ENCODE assay signal across 19 cellular contexts in the genomic region with DNA sequence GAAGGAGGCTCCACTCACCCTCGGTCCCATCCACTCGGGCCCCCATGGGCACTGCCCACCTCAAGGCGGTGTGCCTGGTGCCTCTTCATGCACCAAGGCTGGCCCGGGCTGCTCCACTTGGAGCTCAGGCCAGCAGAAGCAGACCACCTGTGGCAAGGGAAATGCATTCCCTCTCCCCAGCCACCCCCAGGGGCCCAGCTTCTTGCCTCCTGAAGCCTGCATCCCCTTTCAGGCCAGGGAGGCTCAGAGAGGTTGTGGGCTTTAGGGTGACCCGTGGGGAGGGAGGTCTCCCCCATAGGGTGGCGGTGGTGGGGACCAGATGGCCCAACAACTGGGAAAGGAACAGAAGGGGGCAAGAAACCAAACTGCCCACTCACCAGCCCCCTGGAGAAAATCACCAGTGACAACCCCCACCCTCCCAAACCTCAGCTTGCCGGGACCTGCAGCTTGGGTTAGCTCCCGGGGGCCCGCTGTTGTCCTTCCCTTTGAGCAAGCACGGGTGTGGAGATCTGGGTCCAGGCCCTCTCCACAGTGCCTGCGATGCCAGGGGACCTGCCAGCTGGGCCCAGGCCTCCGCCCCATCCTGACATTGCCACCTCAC. TPM values are rescaled to one million over a fixed set of nuclear protein-coding genes. Genes with fewer than 3 reads are reported as not detected.
A peak's percentile ranks its signal among the peaks of the same experiment; 100 is the strongest.
DNase-seq lines count a peak whose midpoint lies in the region; ATAC-seq and TF ChIP-seq lines count a peak whose summit lies in the region.
"Had no signal": no experiment of that assay in that cellular context is flagged by ENCODE, and none has a peak within 500 bp of the region (broad histone marks: within the 10 kb centered on the region; RNA-seq: fewer than 3 reads in every experiment).

No MANE protein-coding gene starts in this region.

- H3K4me3 Mint-ChIP-seq in stimulated activated naive CD8-positive, alpha-beta T cell treated with anti-CD3 and anti-CD28 coated beads, Interleukin-15, amount 100 ng/mL, for 72 hours, result no peak overlapping the region
- H3K4me3 Mint-ChIP-seq: activated naive CD8-positive, alpha-beta T cell treated with anti-CD3 and anti-CD28 coated beads for 36 hours; T-helper 2 cell treated with Interferon-gamma antibody and Interleukin-4, amounts not matched to agents 5 μg/mL and 100 μg/mL, for 36 hours had no signal

- no peak overlapping the region for H3K27ac ChIP-seq in right lobe of liver
- H3K27ac ChIP-seq: SJSA1 had no signal

- H3K27ac Mint-ChIP-seq in stimulated activated naive CD8-positive, alpha-beta T cell treated with anti-CD3 and anti-CD28 coated beads, Interleukin-15, amount 100 ng/mL, for 72 hours, result peak overlapping the region in 1 of 2 donors; percentile 92
- H3K27ac Mint-ChIP-seq: T-helper 2 cell treated with Interferon-gamma antibody and Interleukin-4, amounts not matched to agents 5 μg/mL and 100 μg/mL, for 36 hours had no signal

- peak; percentile 8 for ATAC-seq in stimulated activated naive CD8-positive, alpha-beta T cell treated with anti-CD3 and anti-CD28 coated beads, Interleukin-15, amount 100 ng/mL, for 72 hours
- no peak for ATAC-seq in stimulated activated naive CD8-positive, alpha-beta T cell treated with anti-CD3 and anti-CD28 coated beads, Interleukin-15, Interleukin-2, amounts not matched to agents 100 U/mL and 50 U/mL, for 24 hours
- ATAC-seq in right lobe of liver, result no peak
- ATAC-seq in mucosa of descending colon, result no peak
- ATAC-seq in HG03025 (IDR thresholded peaks at IDR 0.05; ENCODE audit: low FRiP score, unreplicated experiment), result no peak

- peaks cover 55% of the 10 kb centered on the region for H3K4me1 Mint-ChIP-seq in stimulated activated naive CD8-positive, alpha-beta T cell treated with anti-CD3 and anti-CD28 coated beads, Interleukin-15, amount 100 ng/mL, for 72 hours

- H3K4me3 ChIP-seq in right lobe of liver, result no peak overlapping the region
- H3K4me3 ChIP-seq in mucosa of descending colon, result no peak overlapping the region
- H3K4me3 ChIP-seq: SJSA1 had no signal

- TF ChIP-seq POLR2A in Raji (IDR thresholded peaks at IDR 0.05; ENCODE audit: insufficient read depth, low read depth, low read length) (0 out of 2 replicates have a peak, but pooled peaks have one; percentile 18), right lobe of liver (IDR thresholded peaks at IDR 0.05) (no peak)

- H3K9me3 ChIP-seq in right lobe of liver (no peaks in the 10 kb centered on the region), mucosa of descending colon (no peaks in the 10 kb centered on the region)
- H3K9me3 ChIP-seq: SJSA1, suprapubic skin had no signal

- no peaks in the 10 kb centered on the region for H3K4me1 ChIP-seq in right lobe of liver
- peaks cover 6% of the 10 kb centered on the region for H3K4me1 ChIP-seq in mucosa of descending colon (ENCODE audit: low read depth)
- H3K4me1 ChIP-seq: SJSA1 had no signal

- intact Hi-C loops in right lobe of liver (cut with DNase I), result loop anchor here (10.0 kb wide), 2 partner anchors 261 to 271 kb away; no protein-coding TSS in a partner anchor
- intact Hi-C loops in mucosa of descending colon (cut with DNase I, micrococcal nuclease), result loop anchor here in 1 of 2 donors (10.0 kb wide), 2 partner anchors 141 to 261 kb away; no protein-coding TSS in a partner anchor

- no peaks in the 10 kb centered on the region for H3K27me3 Mint-ChIP-seq in stimulated activated naive CD8-positive, alpha-beta T cell treated with anti-CD3 and anti-CD28 coated beads, Interleukin-15, amount 100 ng/mL, for 72 hours
- H3K27me3 Mint-ChIP-seq: activated naive CD8-positive, alpha-beta T cell treated with anti-CD3 and anti-CD28 coated beads for 36 hours had no signal

- H3K36me3 ChIP-seq in right lobe of liver (peaks cover 0 to 6% (median 0%) of the 10 kb centered on the region in 4 donors), mucosa of descending colon (ENCODE audit: low read depth) (no peaks in the 10 kb centered on the region)

- no peaks in the 10 kb centered on the region for H3K9me3 Mint-ChIP-seq in stimulated activated naive CD8-positive, alpha-beta T cell treated with anti-CD3 and anti-CD28 coated beads, Interleukin-15, amount 100 ng/mL, for 72 hours
- H3K9me3 Mint-ChIP-seq: activated naive CD8-positive, alpha-beta T cell treated with anti-CD3 and anti-CD28 coated beads for 36 hours; T-helper 2 cell treated with Interferon-gamma antibody and Interleukin-4, amounts not matched to agents 5 μg/mL and 100 μg/mL, for 36 hours had no signal

- TF ChIP-seq CTCF in right lobe of liver (IDR thresholded peaks at IDR 0.05) (no peak), mucosa of descending colon (IDR thresholded peaks at IDR 0.05) (no peak)

- WGBS in right lobe of liver (ENCODE audit: insufficient coverage, low coverage, low lambda C conversion rate, missing lambda C conversion rate), result no CpG with 5 or more reads among the region's 12 CpGs

- DNase-seq in stimulated activated naive CD8-positive, alpha-beta T cell treated with anti-CD3 and anti-CD28 coated beads, Interleukin-15, amount 100 ng/mL, for 72 hours, result peak in 1 of 2 donors; percentile 7
- DNase-seq in stimulated activated naive CD8-positive, alpha-beta T cell treated with anti-CD3 and anti-CD28 coated beads, Interleukin-15, Interleukin-2, amounts not matched to agents 100 U/mL and 50 U/mL, for 24 hours, result no peak
- DNase-seq in right lobe of liver (peak in 2 of 3 donors; percentile 15 to 42), NCI-H524 (lab: John Stamatoyannopoulos, UW) (no peak), mucosa of descending colon (no peak), foreskin melanocyte (no peak)
- DNase-seq: activated CD4-positive, CD25-positive, alpha-beta regulatory T cell treated with anti-CD3 and anti-CD28 coated beads, Interleukin-2, amount 50 U/mL, for 72 hours; activated naive CD8-positive, alpha-beta T cell treated with anti-CD3 and anti-CD28 coated beads for 36 hours; effector memory CD4-positive, alpha-beta T cell; hippocampal formation; MV-4-11; NCI-H2029 treated with DMSO at 0.1 percent for 48 hours; NCI-H510A; occipital lobe had no signal

- no peaks in the 10 kb centered on the region for H3K27me3 ChIP-seq in right lobe of liver
- H3K27me3 ChIP-seq: SJSA1, suprapubic skin had no signal

RNA-seq across cellular contexts. Expression of gene CBX6, which starts 8.4 kb away (rescaled TPM):
- total RNA-seq in right lobe of liver (10 to 100 TPM in 4 of 6 experiments, 1 to 10 TPM in 2; 7.8 to 22.5 (median 12.1) TPM), mucosa of descending colon (10 to 100 TPM; 15.7 to 84.0 (median 23.6) TPM)

RNA-seq across cellular contexts. Expression of gene NPTXR, which starts 19.8 kb away (rescaled TPM):
- total RNA-seq in right lobe of liver, result under 1 TPM; 0.18 to 0.68 (median 0.28) TPM
- 10 to 100 TPM in 1 of 3 donors, 1 to 10 TPM in 1, under 1 TPM in 1; 0.84 to 15.5 (median 1.2) TPM for total RNA-seq in mucosa of descending colon

Comparison
In these comparisons a context has a peak if more than half of its experiments do, and no peak if none do; other contexts are left out.
1. DNase-seq: peak in right lobe of liver (2 of 3); none in stimulated activated naive CD8-positive, alpha-beta T cell treated with anti-CD3 and anti-CD28 coated beads, Interleukin-15, Interleukin-2, amounts not matched to agents 100 U/mL and 50 U/mL, for 24 hours (single experiment), NCI-H524 (0 of 2), mucosa of descending colon (0 of 3) and foreskin melanocyte (single experiment).